18 cellular contexts compared by ENCODE assay signal in genomic region chr3:28234454-28234853, GRCh38. TPM values are rescaled to one million over a fixed set of nuclear protein-coding genes. Genes with fewer than 3 reads are reported as not detected.
DNase-seq lines count a peak whose midpoint lies in the region; ATAC-seq, FAIRE-seq and TF ChIP-seq lines count a peak whose summit lies in the region.
"Had no signal": no experiment of that assay in that cellular context is flagged by ENCODE, and none has a peak within 500 bp of the region (broad histone marks: within the 10 kb centered on the region; RNA-seq: fewer than 3 reads in every experiment).

No MANE protein-coding gene starts in this region.

- peaks cover 74% of the 10 kb centered on the region for H3K4me1 Mint-ChIP-seq in central memory CD8-positive, alpha-beta T cell
- peaks cover 36 to 42% of the 10 kb centered on the region in 2 donors for H3K4me1 Mint-ChIP-seq in natural killer cell
- H3K4me1 Mint-ChIP-seq in activated T-helper 2 cell treated with anti-CD3 and anti-CD28 coated beads, Interferon-gamma antibody, Interleukin-2, Interleukin-4, amounts not matched to agents 10 μg/mL and 5 μg/mL and 100 μg/mL, durations not matched to agents 14 hours and 24 hours and 36 hours (ENCODE audit: low read depth), result peaks cover 12% of the 10 kb centered on the region

- H3K27ac Mint-ChIP-seq in central memory CD8-positive, alpha-beta T cell (ENCODE audit: low read depth), result peak overlapping the region; percentile 68
- H3K27ac Mint-ChIP-seq in natural killer cell, result peak overlapping the region; percentile 25 to 47
- H3K27ac Mint-ChIP-seq in activated T-helper 2 cell treated with anti-CD3 and anti-CD28 coated beads, Interferon-gamma antibody, Interleukin-2, Interleukin-4, amounts not matched to agents 10 μg/mL and 5 μg/mL and 100 μg/mL, durations not matched to agents 14 hours and 24 hours and 36 hours, result no peak overlapping the region
- H3K27ac Mint-ChIP-seq: H9, HFFc6 had no signal

- peak overlapping the region; percentile 19 for H3K4me3 Mint-ChIP-seq in central memory CD8-positive, alpha-beta T cell
- peak overlapping the region; percentile 69 for H3K4me3 Mint-ChIP-seq in natural killer cell
- H3K4me3 Mint-ChIP-seq in activated T-helper 2 cell treated with anti-CD3 and anti-CD28 coated beads, Interferon-gamma antibody, Interleukin-2, Interleukin-4, amounts not matched to agents 10 μg/mL and 5 μg/mL and 100 μg/mL, durations not matched to agents 14 hours and 24 hours and 36 hours (ENCODE audit: low read depth), result no peak overlapping the region
- H3K4me3 Mint-ChIP-seq: H9, HFFc6 had no signal

- H3K36me3 Mint-ChIP-seq in central memory CD8-positive, alpha-beta T cell (ENCODE audit: insufficient read depth), result peaks cover 2% of the 10 kb centered on the region
- no peaks in the 10 kb centered on the region for H3K36me3 Mint-ChIP-seq in natural killer cell
- no peaks in the 10 kb centered on the region for H3K36me3 Mint-ChIP-seq in activated T-helper 2 cell treated with anti-CD3 and anti-CD28 coated beads, Interferon-gamma antibody, Interleukin-2, Interleukin-4, amounts not matched to agents 10 μg/mL and 5 μg/mL and 100 μg/mL, durations not matched to agents 14 hours and 24 hours and 36 hours (ENCODE audit: low read depth)
- H3K36me3 Mint-ChIP-seq: CD4-positive, alpha-beta memory T cell had no signal

- no peak for TF ChIP-seq POLR2A in H54 (IDR thresholded peaks at IDR 0.05; ENCODE audit: low read depth, low read length)

- TF ChIP-seq CTCF in natural killer cell (IDR thresholded peaks at IDR 0.05), result no peak

- intact Hi-C loops in natural killer cell (cut with micrococcal nuclease), result no loop called here
- intact Hi-C loops in activated T-helper 2 cell treated with anti-CD3 and anti-CD28 coated beads, Interferon-gamma antibody, Interleukin-2, Interleukin-4, amounts not matched to agents 10 μg/mL and 5 μg/mL and 100 μg/mL, durations not matched to agents 14 hours and 24 hours and 36 hours (cut with micrococcal nuclease), result no loop called here

- DNase-seq in central memory CD8-positive, alpha-beta T cell (ENCODE audit: low spot score in 2 of 2), result no peak
- no peak for DNase-seq in natural killer cell
- DNase-seq in H54 (ENCODE audit: insufficient read length, low spot score), result no peak
- no peak for DNase-seq in activated T-helper 2 cell treated with anti-CD3 and anti-CD28 coated beads, Interferon-gamma antibody, Interleukin-2, Interleukin-4, amounts not matched to agents 10 μg/mL and 5 μg/mL and 100 μg/mL, durations not matched to agents 14 hours and 24 hours and 36 hours (ENCODE audit: low spot score)
- no peak for DNase-seq in cerebellar cortex (ENCODE audit: low spot score)
- DNase-seq: C1 segment of cervical spinal cord; Caco-2; CD4-positive, alpha-beta memory T cell; DMS153; DND-41; GM23248; H9; HFFc6 had no signal

- peaks cover 6% of the 10 kb centered on the region for H3K9me3 Mint-ChIP-seq in central memory CD8-positive, alpha-beta T cell
- no peaks in the 10 kb centered on the region for H3K9me3 Mint-ChIP-seq in natural killer cell
- H3K9me3 Mint-ChIP-seq in activated T-helper 2 cell treated with anti-CD3 and anti-CD28 coated beads, Interferon-gamma antibody, Interleukin-2, Interleukin-4, amounts not matched to agents 10 μg/mL and 5 μg/mL and 100 μg/mL, durations not matched to agents 14 hours and 24 hours and 36 hours, result peaks cover 14% of the 10 kb centered on the region
- H3K9me3 Mint-ChIP-seq: H9, HFFc6 had no signal

- FAIRE-seq in H54 (lab: Jason Lieb, UNC), result no peak
- FAIRE-seq: G401.6, GM19239, H1 had no signal

- no peaks in the 10 kb centered on the region for H3K27me3 Mint-ChIP-seq in central memory CD8-positive, alpha-beta T cell
- H3K27me3 Mint-ChIP-seq in natural killer cell (ENCODE audit: low read depth in 2 of 2), result peaks cover 7 to 8% of the 10 kb centered on the region in 2 donors
- H3K27me3 Mint-ChIP-seq in activated T-helper 2 cell treated with anti-CD3 and anti-CD28 coated beads, Interferon-gamma antibody, Interleukin-2, Interleukin-4, amounts not matched to agents 10 μg/mL and 5 μg/mL and 100 μg/mL, durations not matched to agents 14 hours and 24 hours and 36 hours (ENCODE audit: low read depth), result no peaks in the 10 kb centered on the region
- H3K27me3 Mint-ChIP-seq: CD4-positive, alpha-beta memory T cell had no signal

- ATAC-seq in GM18520 (IDR thresholded peaks at IDR 0.05; ENCODE audit: unreplicated experiment), result peak; percentile 57
- peak; percentile 60 for ATAC-seq in central memory CD8-positive, alpha-beta T cell (replicated peaks; ENCODE audit: extremely low read depth, poor library complexity, severe bottlenecking)
- ATAC-seq in natural killer cell, result peak; percentile 62 to 80 (median 67)
- no peak for ATAC-seq in HG03095 (IDR thresholded peaks at IDR 0.05; ENCODE audit: unreplicated experiment)

RNA-seq across cellular contexts. Expression of gene CMC1, which starts 7.0 kb away (rescaled TPM):
- 100 to 1,000 TPM; 122 to 157 (median 136) TPM for total RNA-seq in natural killer cell
- total RNA-seq in activated T-helper 2 cell treated with anti-CD3 and anti-CD28 coated beads, Interferon-gamma antibody, Interleukin-2, Interleukin-4, amounts not matched to agents 10 μg/mL and 5 μg/mL and 100 μg/mL, durations not matched to agents 14 hours and 24 hours and 36 hours, result 20.6 and 23.5 TPM in 2 replicates
